ENCODE assay signal across 8 cellular contexts in genomic region chr14:69151458-69152180, GRCh38. TPM values are rescaled to one million over a fixed set of nuclear protein-coding genes. Genes with fewer than 3 reads are reported as not detected.
A peak's percentile ranks its signal among the peaks of the same experiment; 100 is the strongest.
DNase-seq lines count a peak whose midpoint lies in the region; ATAC-seq and TF ChIP-seq lines count a peak whose summit lies in the region.

No MANE protein-coding gene starts in this region.

- peak overlapping the region; percentile 68 for H3K27ac ChIP-seq in 22Rv1
- H3K27ac ChIP-seq in coronary artery = peak overlapping the region; percentile 93

- H3K27ac Mint-ChIP-seq in activated CD4-positive, alpha-beta T cell treated with anti-CD3 and anti-CD28 coated beads, Interleukin-2, amount 10 ng/mL, durations not matched to agents 7 days and 5 days = peak overlapping the region; percentile 95

- DNase-seq in NCI-H524 treated with DMSO at 0.1 percent for 48 hours (lab: John Stamatoyannopoulos, UW) = peak; percentile 59
- peak; percentile 73 for DNase-seq in activated CD4-positive, alpha-beta T cell treated with anti-CD3 and anti-CD28 coated beads, Interleukin-2, amount 10 ng/mL, durations not matched to agents 7 days and 5 days
- DNase-seq in coronary artery (ENCODE audit: low spot score) = peak; percentile 83
- DNase-seq in left lobe of liver (ENCODE audit: low spot score) = peak; percentile 81
- peak; percentile 72 for DNase-seq in stimulated activated CD4-positive, alpha-beta T cell treated with anti-CD3 and anti-CD28 coated beads, Interleukin-2, amount 100 ng/mL, for 4 hours (ENCODE audit: low read depth)

- H3K27me3 Mint-ChIP-seq in activated CD4-positive, alpha-beta T cell treated with anti-CD3 and anti-CD28 coated beads, Interleukin-2, amount 10 ng/mL, durations not matched to agents 7 days and 5 days = peaks cover 21% of the 10 kb centered on the region

- CTCF ChIA-PET in activated CD4-positive, alpha-beta T cell treated with anti-CD3 and anti-CD28 coated beads, Interleukin-2, amount 10 ng/mL, durations not matched to agents 7 days and 5 days (lab: Charles Lee) = interaction anchor here (0.7 to 3.3 kb wide), 9 partner anchors 9 to 161 kb away, joined by 3 to 16 read pairs (median 6); partner anchors contain the start of gene EXD2

- ATAC-seq in GM18505 (IDR thresholded peaks at IDR 0.05; ENCODE audit: unreplicated experiment) (peak; percentile 52), HG03175 (IDR thresholded peaks at IDR 0.05; ENCODE audit: unreplicated experiment) (peak; percentile 53), left lobe of liver (peak; percentile 65)

- no peak for TF ChIP-seq POLR2A in GM18505 (IDR thresholded peaks at IDR 0.05; ENCODE audit: borderline replicate concordance, extremely low read depth, insufficient read depth, insufficient read length)

- peak; percentile 70 for TF ChIP-seq CTCF in 22Rv1 (IDR thresholded peaks at IDR 0.05)
- peak; percentile 45 for TF ChIP-seq CTCF in coronary artery (IDR thresholded peaks at IDR 0.05)

- peak overlapping the region; percentile 83 for H3K4me3 ChIP-seq in coronary artery

- POLR2A ChIA-PET in activated CD4-positive, alpha-beta T cell treated with anti-CD3 and anti-CD28 coated beads, Interleukin-2, amount 10 ng/mL, durations not matched to agents 7 days and 5 days (lab: Charles Lee) = no interaction called here

- no peaks in the 10 kb centered on the region for H3K9me3 Mint-ChIP-seq in activated CD4-positive, alpha-beta T cell treated with anti-CD3 and anti-CD28 coated beads, Interleukin-2, amount 10 ng/mL, durations not matched to agents 7 days and 5 days

- H3K4me1 Mint-ChIP-seq in activated CD4-positive, alpha-beta T cell treated with anti-CD3 and anti-CD28 coated beads, Interleukin-2, amount 10 ng/mL, durations not matched to agents 7 days and 5 days = peaks cover 43% of the 10 kb centered on the region

- peak overlapping the region; percentile 83 for H3K4me3 Mint-ChIP-seq in activated CD4-positive, alpha-beta T cell treated with anti-CD3 and anti-CD28 coated beads, Interleukin-2, amount 10 ng/mL, durations not matched to agents 7 days and 5 days

- peaks cover 27% of the 10 kb centered on the region for H3K36me3 Mint-ChIP-seq in activated CD4-positive, alpha-beta T cell treated with anti-CD3 and anti-CD28 coated beads, Interleukin-2, amount 10 ng/mL, durations not matched to agents 7 days and 5 days (ENCODE audit: low read depth)

RNA-seq across cellular contexts. Expression of gene DCAF5, which starts 1.3 kb away (rescaled TPM):
- 10 to 100 TPM; 44.6 to 48.9 TPM for total RNA-seq in activated CD4-positive, alpha-beta T cell treated with anti-CD3 and anti-CD28 coated beads, Interleukin-2, amount 10 ng/mL, durations not matched to agents 7 days and 5 days
- total RNA-seq in left lobe of liver = 31.9 TPM

RNA-seq across cellular contexts. Expression of gene EXD2, which starts 39.7 kb away (rescaled TPM):
- total RNA-seq in activated CD4-positive, alpha-beta T cell treated with anti-CD3 and anti-CD28 coated beads, Interleukin-2, amount 10 ng/mL, durations not matched to agents 7 days and 5 days = 1 to 10 TPM; 5.2 to 5.8 TPM
- total RNA-seq in left lobe of liver = 8.2 TPM

Comparison
In these comparisons a context has a peak if more than half of its experiments do, and no peak if none do; other contexts are left out.
1. Peak in every context shown above with its lines: DNase-seq, ATAC-seq, H3K4me3 ChIP-seq and H3K27ac ChIP-seq.